In genomic region chr5:59864718-59865117, GRCh38 we compare ENCODE assay signal across 27 cellular contexts.
"Had no signal": no experiment of that assay in that cellular context is flagged by ENCODE, and none has a peak within 500 bp of the region (broad histone marks: within the 10 kb centered on the region; RNA-seq: fewer than 3 reads in every experiment).

No MANE protein-coding gene starts in this region.

- H3K36me3 ChIP-seq: cardiac muscle cell, left ventricle myocardium inferior, right atrium auricular region, stomach, suprapubic skin, tibial nerve had no signal

- H3K4me3 Mint-ChIP-seq: activated CD4-positive, alpha-beta T cell treated with anti-CD3 and anti-CD28 coated beads, Interleukin-2, amount 10 ng/mL, durations not matched to agents 7 days and 5 days; activated CD8-positive, alpha-beta memory T cell treated with anti-CD3 and anti-CD28 coated beads, Interleukin-2, amount 10 ng/mL, durations not matched to agents 7 days and 5 days; activated CD8-positive, alpha-beta T cell treated with anti-CD3 and anti-CD28 coated beads for 36 hours; activated naive CD4-positive, alpha-beta T cell treated with anti-CD3 and anti-CD28 coated beads, Interleukin-2, amount 10 ng/mL, durations not matched to agents 7 days and 5 days; dendritic cell treated with granulocyte-macrophage colony-stimulating factor and Interleukin-4, amounts not matched to agents 40 ng/mL and 50 ng/mL, for 4 days; natural killer cell treated with Interleukin-12 subunit alpha and Interleukin-12 subunit beta and Interleukin-15 and Interleukin-18, amount 100 ng/mL, for 72 hours; stimulated activated effector memory CD8-positive, alpha-beta T cell treated with anti-CD3 and anti-CD28 coated beads, Interleukin-12 subunit alpha, Interleukin-12 subunit beta, amount 100 ng/mL, for 72 hours; T-helper 17 cell had no signal

- H3K27me3 ChIP-seq: body of pancreas, cardiac muscle cell, right atrium auricular region, stomach, suprapubic skin, tibial nerve had no signal

- DNase-seq: activated CD4-positive, alpha-beta T cell treated with anti-CD3 and anti-CD28 coated beads, Interleukin-2, amount 10 ng/mL, durations not matched to agents 7 days and 5 days; activated CD4-positive, CD25-positive, alpha-beta regulatory T cell treated with anti-CD3 and anti-CD28 coated beads, Interleukin-2, amount 50 U/mL, for 72 hours; activated CD8-positive, alpha-beta memory T cell treated with anti-CD3 and anti-CD28 coated beads, Interleukin-2, amount 10 ng/mL, durations not matched to agents 7 days and 5 days; activated CD8-positive, alpha-beta T cell treated with anti-CD3 and anti-CD28 coated beads for 36 hours; activated effector memory CD4-positive, alpha-beta T cell treated with anti-CD3 and anti-CD28 coated beads, Interleukin-2, amount 50 U/mL, for 16 hours; activated naive CD4-positive, alpha-beta T cell treated with anti-CD3 and anti-CD28 coated beads, Interleukin-2, amount 10 ng/mL, durations not matched to agents 7 days and 5 days; activated T-cell treated with anti-CD3 and anti-CD28 coated beads for 4 hours; amygdala; body of pancreas; effector CD8-positive, alpha-beta T cell; foreskin melanocyte; kidney glomerular epithelial cell; left ventricle myocardium inferior; midbrain; stimulated activated CD4-positive, alpha-beta T cell treated with anti-CD3 and anti-CD28 coated beads, Interleukin-2, amount 100 ng/mL, for 24 hours; stomach; T-helper 17 cell had no signal

- H3K27me3 Mint-ChIP-seq: activated CD4-positive, alpha-beta T cell treated with anti-CD3 and anti-CD28 coated beads, Interleukin-2, amount 10 ng/mL, durations not matched to agents 7 days and 5 days; activated CD8-positive, alpha-beta memory T cell treated with anti-CD3 and anti-CD28 coated beads, Interleukin-2, amount 10 ng/mL, durations not matched to agents 7 days and 5 days; activated naive CD4-positive, alpha-beta T cell treated with anti-CD3 and anti-CD28 coated beads, Interleukin-2, amount 10 ng/mL, durations not matched to agents 7 days and 5 days; dendritic cell treated with granulocyte-macrophage colony-stimulating factor and Interleukin-4, amounts not matched to agents 40 ng/mL and 50 ng/mL, for 4 days; progenitor cell of endocrine pancreas had no signal

- H3K27ac ChIP-seq: body of pancreas, cardiac muscle cell, left ventricle myocardium inferior, right atrium auricular region, skin epidermis, stomach, suprapubic skin, tibial nerve had no signal

- H3K4me1 ChIP-seq: body of pancreas, left ventricle myocardium inferior, right atrium auricular region, stomach, suprapubic skin, tibial nerve had no signal

- H3K4me3 ChIP-seq: body of pancreas, cardiac muscle cell, left ventricle myocardium inferior, right atrium auricular region, skin epidermis, stomach, suprapubic skin, tibial nerve had no signal

- H3K9me3 Mint-ChIP-seq: activated CD4-positive, alpha-beta T cell treated with anti-CD3 and anti-CD28 coated beads, Interleukin-2, amount 10 ng/mL, durations not matched to agents 7 days and 5 days; activated CD8-positive, alpha-beta T cell treated with anti-CD3 and anti-CD28 coated beads for 36 hours; activated naive CD4-positive, alpha-beta T cell treated with anti-CD3 and anti-CD28 coated beads, Interleukin-2, amount 10 ng/mL, durations not matched to agents 7 days and 5 days; dendritic cell treated with granulocyte-macrophage colony-stimulating factor and Interleukin-4, amounts not matched to agents 40 ng/mL and 50 ng/mL, for 4 days; natural killer cell treated with Interleukin-12 subunit alpha and Interleukin-12 subunit beta and Interleukin-15 and Interleukin-18, amount 100 ng/mL, for 72 hours; stimulated activated effector memory CD8-positive, alpha-beta T cell treated with anti-CD3 and anti-CD28 coated beads, Interleukin-12 subunit alpha, Interleukin-12 subunit beta, amount 100 ng/mL, for 72 hours had no signal

- H3K27ac Mint-ChIP-seq: activated CD4-positive, alpha-beta T cell treated with anti-CD3 and anti-CD28 coated beads, Interleukin-2, amount 10 ng/mL, durations not matched to agents 7 days and 5 days; activated CD8-positive, alpha-beta memory T cell treated with anti-CD3 and anti-CD28 coated beads, Interleukin-2, amount 10 ng/mL, durations not matched to agents 7 days and 5 days; activated CD8-positive, alpha-beta T cell treated with anti-CD3 and anti-CD28 coated beads for 36 hours; activated naive CD4-positive, alpha-beta T cell treated with anti-CD3 and anti-CD28 coated beads, Interleukin-2, amount 10 ng/mL, durations not matched to agents 7 days and 5 days; dendritic cell treated with granulocyte-macrophage colony-stimulating factor and Interleukin-4, amounts not matched to agents 40 ng/mL and 50 ng/mL, for 4 days; natural killer cell treated with Interleukin-12 subunit alpha and Interleukin-12 subunit beta and Interleukin-15 and Interleukin-18, amount 100 ng/mL, for 72 hours; progenitor cell of endocrine pancreas; stimulated activated effector memory CD8-positive, alpha-beta T cell treated with anti-CD3 and anti-CD28 coated beads, Interleukin-12 subunit alpha, Interleukin-12 subunit beta, amount 100 ng/mL, for 72 hours; T-helper 17 cell had no signal

- H3K4me1 Mint-ChIP-seq: activated CD4-positive, alpha-beta T cell treated with anti-CD3 and anti-CD28 coated beads, Interleukin-2, amount 10 ng/mL, durations not matched to agents 7 days and 5 days; activated CD8-positive, alpha-beta memory T cell treated with anti-CD3 and anti-CD28 coated beads, Interleukin-2, amount 10 ng/mL, durations not matched to agents 7 days and 5 days; activated naive CD4-positive, alpha-beta T cell treated with anti-CD3 and anti-CD28 coated beads, Interleukin-2, amount 10 ng/mL, durations not matched to agents 7 days and 5 days; stimulated activated effector memory CD8-positive, alpha-beta T cell treated with anti-CD3 and anti-CD28 coated beads, Interleukin-12 subunit alpha, Interleukin-12 subunit beta, amount 100 ng/mL, for 72 hours; T-helper 17 cell had no signal

- H3K36me3 Mint-ChIP-seq: activated CD8-positive, alpha-beta memory T cell treated with anti-CD3 and anti-CD28 coated beads, Interleukin-2, amount 10 ng/mL, durations not matched to agents 7 days and 5 days; activated naive CD4-positive, alpha-beta T cell treated with anti-CD3 and anti-CD28 coated beads, Interleukin-2, amount 10 ng/mL, durations not matched to agents 7 days and 5 days; natural killer cell treated with Interleukin-12 subunit alpha and Interleukin-12 subunit beta and Interleukin-15 and Interleukin-18, amount 100 ng/mL, for 72 hours; stimulated activated effector memory CD8-positive, alpha-beta T cell treated with anti-CD3 and anti-CD28 coated beads, Interleukin-12 subunit alpha, Interleukin-12 subunit beta, amount 100 ng/mL, for 72 hours had no signal

- H3K9me3 ChIP-seq: body of pancreas, left ventricle myocardium inferior, right atrium auricular region, stomach, suprapubic skin, tibial nerve had no signal

- ATAC-seq: activated CD8-positive, alpha-beta memory T cell treated with anti-CD3 and anti-CD28 coated beads, Interleukin-2, amount 10 ng/mL, durations not matched to agents 7 days and 5 days; activated CD8-positive, alpha-beta T cell treated with anti-CD3 and anti-CD28 coated beads for 36 hours; body of pancreas; esophagus mucosa; natural killer cell treated with Interleukin-12 subunit alpha and Interleukin-12 subunit beta and Interleukin-15 and Interleukin-18, amount 100 ng/mL, for 72 hours; stimulated activated effector memory CD8-positive, alpha-beta T cell treated with anti-CD3 and anti-CD28 coated beads, Interleukin-12 subunit alpha, Interleukin-12 subunit beta, amount 100 ng/mL, for 72 hours; T-helper 17 cell had no signal
